28 cellular contexts compared by ENCODE assay signal in the genomic region with DNA sequence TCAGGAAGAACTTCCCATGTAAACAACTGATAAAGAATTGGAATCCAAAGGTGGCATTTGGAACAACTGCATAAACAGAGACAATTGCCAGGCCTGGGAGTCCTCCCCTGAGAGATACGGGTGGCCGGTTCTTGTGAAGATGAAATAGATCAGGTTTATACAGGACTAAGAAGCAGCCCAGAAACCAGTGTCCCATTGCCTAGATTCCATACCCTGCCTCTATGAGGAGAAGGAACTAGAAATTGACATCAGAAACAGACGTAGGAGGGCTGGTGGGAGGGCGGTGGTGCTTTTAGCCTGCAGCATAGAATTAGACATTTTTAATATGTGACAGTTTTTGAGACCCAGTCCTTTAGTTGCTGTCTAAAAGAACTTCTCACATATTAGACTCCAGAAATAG. TPM values are rescaled to one million over a fixed set of nuclear protein-coding genes. Genes with fewer than 3 reads are reported as not detected.
"Had no signal": no experiment of that assay in that cellular context is flagged by ENCODE, and none has a peak within 500 bp of the region (broad histone marks: within the 10 kb centered on the region; RNA-seq: fewer than 3 reads in every experiment).

No MANE protein-coding gene starts in this region.

- H3K27me3 ChIP-seq: ascending aorta, breast epithelium, cardiac muscle cell had no signal

- H3K27ac ChIP-seq: ascending aorta, breast epithelium, cardiac muscle cell, epithelial cell of prostate had no signal

- DNase-seq: activated CD4-positive, alpha-beta memory T cell treated with anti-CD3 and anti-CD28 coated beads, Interleukin-2, amount 10 ng/mL, durations not matched to agents 7 days and 5 days; activated CD4-positive, alpha-beta T cell treated with anti-CD3 and anti-CD28 coated beads for 4 hours; activated CD4-positive, alpha-beta T cell treated with anti-CD3 and anti-CD28 coated beads, Interleukin-2, amount 10 ng/mL, durations not matched to agents 7 days and 5 days; activated CD4-positive, alpha-beta T cell treated with anti-CD3 and anti-CD28 coated beads, Interleukin-2, amount 50 U/mL, for 4 hours; activated CD4-positive, CD25-positive, alpha-beta regulatory T cell; activated CD4-positive, CD25-positive, alpha-beta regulatory T cell treated with anti-CD3 and anti-CD28 coated beads, Interleukin-2, amount 50 U/mL, for 72 hours; activated CD8-positive, alpha-beta memory T cell treated with anti-CD3 and anti-CD28 coated beads, Interleukin-2, amount 50 U/mL, for 48 hours; activated gamma-delta T cell; activated naive CD4-positive, alpha-beta T cell; activated naive CD4-positive, alpha-beta T cell treated with anti-CD3 and anti-CD28 coated beads, Interleukin-2, amount 10 ng/mL, durations not matched to agents 7 days and 5 days; activated naive CD8-positive, alpha-beta T cell treated with anti-CD3 and anti-CD28 coated beads, Interleukin-2, amount 10 ng/mL, durations not matched to agents 7 days and 5 days; activated T-cell treated with anti-CD3 and anti-CD28 coated beads for 4 hours; activated T-cell treated with anti-CD3 and anti-CD28 coated beads, Interleukin-2, amount 50 U/mL, for 24 hours; activated T-cell treated with anti-CD3 and anti-CD28 coated beads, Interleukin-2, amount 50 U/mL, for 72 hours; central memory CD4-positive, alpha-beta T cell; cortex of kidney; dermis blood vessel endothelial cell; effector CD8-positive, alpha-beta T cell; foreskin fibroblast; T-helper 2 cell had no signal

- H3K36me3 ChIP-seq: ascending aorta, breast epithelium, cardiac muscle cell had no signal

- H3K9me3 ChIP-seq: ascending aorta, breast epithelium had no signal

- H3K4me3 ChIP-seq: ascending aorta, breast epithelium, cardiac muscle cell had no signal

- FAIRE-seq: endometrium, endothelial cell of umbilical vein, frontal cortex had no signal

- H3K4me1 ChIP-seq: ascending aorta, breast epithelium had no signal

- ATAC-seq: activated naive CD4-positive, alpha-beta T cell treated with anti-CD3 and anti-CD28 coated beads, Interleukin-2, amount 50 U/mL, for 72 hours; activated T-cell treated with anti-CD3 and anti-CD28 coated beads, Interleukin-2, amount 50 U/mL, for 72 hours had no signal

RNA-seq across cellular contexts. Expression of gene SH3BP4, which starts 11.8 kb away (rescaled TPM):
- total RNA-seq: activated CD4-positive, alpha-beta T cell treated with anti-CD3 and anti-CD28 coated beads, Interleukin-2, amount 10 ng/mL, durations not matched to agents 7 days and 5 days had no signal
